In the genomic region with DNA sequence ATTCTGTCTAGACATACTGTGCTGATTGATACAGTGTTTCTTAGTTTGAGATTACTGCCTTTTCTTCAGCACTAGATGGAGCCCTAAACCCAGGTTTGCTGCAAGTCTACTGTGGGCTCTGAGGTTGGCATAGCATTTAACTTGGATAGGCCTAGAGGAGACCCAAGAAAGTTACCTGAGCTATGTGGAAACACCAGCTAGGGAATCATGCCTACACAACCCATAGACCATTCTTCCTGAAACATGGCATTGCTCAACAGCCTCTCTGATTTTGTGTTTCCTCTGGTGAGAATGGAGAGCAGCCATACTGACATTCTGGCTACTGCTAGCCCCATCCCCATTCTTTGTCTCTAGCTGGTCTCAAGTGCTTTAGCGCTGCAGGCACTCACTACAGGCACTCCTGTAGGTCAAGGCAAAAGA, we compare ENCODE assay signal across 9 cellular contexts.
DNase-seq lines count a peak whose midpoint lies in the region; ATAC-seq and TF ChIP-seq lines count a peak whose summit lies in the region.
"Had no signal": no experiment of that assay in that cellular context is flagged by ENCODE, and none has a peak within 500 bp of the region (broad histone marks: within the 10 kb centered on the region; RNA-seq: fewer than 3 reads in every experiment).

No MANE protein-coding gene starts in this region.

- no peaks in the 10 kb centered on the region for H3K4me1 Mint-ChIP-seq in immature natural killer cell

- TF ChIP-seq POLR2A in GM18505 (IDR thresholded peaks at IDR 0.05; ENCODE audit: borderline replicate concordance, extremely low read depth, insufficient read depth, insufficient read length) (no peak), gastroesophageal sphincter (IDR thresholded peaks at IDR 0.05) (no peak)

- no peaks in the 10 kb centered on the region for H3K36me3 Mint-ChIP-seq in immature natural killer cell

- H3K4me3 Mint-ChIP-seq in immature natural killer cell = no peak overlapping the region

- no peaks in the 10 kb centered on the region for H3K4me1 ChIP-seq in gastroesophageal sphincter
- H3K4me1 ChIP-seq: SJSA1 had no signal

- H3K4me3 ChIP-seq in gastroesophageal sphincter = no peak overlapping the region
- H3K4me3 ChIP-seq: SJSA1 had no signal

- in situ Hi-C loops in T47D (cut with HindIII; ENCODE audit: low pct_unique_long_range_greater_than_20kb, low sequenced_read_pairs) = no loop called here

- peaks cover 0 to 4% (median 1%) of the 10 kb centered on the region in 3 donors for H3K27me3 Mint-ChIP-seq in immature natural killer cell (ENCODE audit: low read depth in 3 of 3)

- peaks cover 0 to 27% (median 13%) of the 10 kb centered on the region in 6 donors for H3K9me3 Mint-ChIP-seq in immature natural killer cell

- ATAC-seq in GM18505 (IDR thresholded peaks at IDR 0.05; ENCODE audit: unreplicated experiment) (peak; percentile 75), HG02885 (IDR thresholded peaks at IDR 0.05; ENCODE audit: poor library complexity, unreplicated experiment) (peak; percentile 92), gastroesophageal sphincter (no peak)

- DNase-seq in AG09319 (ENCODE audit: extremely low read depth, low read depth) (no peak), NCI-H2171 (lab: John Stamatoyannopoulos, UW) (peak; percentile 8), T47D (ENCODE audit: low read depth in 1 of 2, low spot score in 1 of 2) (peak; percentile 2 to 76), myocyte (ENCODE audit: low read depth) (peak; percentile 47), immature natural killer cell (no peak)

- no peak overlapping the region for H3K27ac Mint-ChIP-seq in immature natural killer cell

- no peak overlapping the region for H3K27ac ChIP-seq in gastroesophageal sphincter
- H3K27ac ChIP-seq: SJSA1 had no signal

- no peaks in the 10 kb centered on the region for H3K27me3 ChIP-seq in gastroesophageal sphincter
- H3K27me3 ChIP-seq: SJSA1 had no signal

- TF ChIP-seq CTCF in AG09319 (IDR thresholded peaks at IDR 0.05; ENCODE audit: low read depth, low read length) (peak; percentile 57), gastroesophageal sphincter (IDR thresholded peaks at IDR 0.05) (no peak)

- WGBS in gastroesophageal sphincter (ENCODE audit: low coverage in 1 of 2), 2 donors = 100% methylated on average over 1 of the region's 1 CpG; no CpG with 5 or more reads in 1 of the 2 donors

- TF ChIP-seq EP300 in gastroesophageal sphincter (IDR thresholded peaks at IDR 0.05) = no peak

- no peaks in the 10 kb centered on the region for H3K36me3 ChIP-seq in gastroesophageal sphincter
- H3K36me3 ChIP-seq: SJSA1 had no signal

- no peaks in the 10 kb centered on the region for H3K9me3 ChIP-seq in gastroesophageal sphincter
- H3K9me3 ChIP-seq: SJSA1 had no signal

Comparison
In these comparisons a context has a peak if more than half of its experiments do, and no peak if none do; other contexts are left out.
1. DNase-seq: peak in NCI-H2171 (single experiment), T47D (2 of 2) and myocyte (single experiment); none in AG09319 (single experiment) and immature natural killer cell (0 of 3).